36 cellular contexts compared by ENCODE assay signal in genomic region chr14:22875003-22875747, GRCh38. TPM values are rescaled to one million over a fixed set of nuclear protein-coding genes. Genes with fewer than 3 reads are reported as not detected.
"Had no signal": no experiment of that assay in that cellular context is flagged by ENCODE, and none has a peak within 500 bp of the region (broad histone marks: within the 10 kb centered on the region; RNA-seq: fewer than 3 reads in every experiment).

No MANE protein-coding gene starts in this region.

- ATAC-seq: activated CD4-positive, CD25-positive, alpha-beta regulatory T cell treated with anti-CD3 and anti-CD28 coated beads, Interleukin-2, amount 50 U/mL, for 24 hours; activated naive CD8-positive, alpha-beta T cell treated with anti-CD3 and anti-CD28 coated beads, Interleukin-2, amount 50 U/mL, for 24 hours; heart right ventricle; left lobe of liver; lower lobe of right lung; natural killer cell had no signal

- H3K9me3 Mint-ChIP-seq: activated CD4-positive, alpha-beta memory T cell treated with anti-CD3 and anti-CD28 coated beads, Interleukin-2, amount 10 ng/mL, durations not matched to agents 7 days and 5 days; activated CD4-positive, alpha-beta T cell treated with anti-CD3 and anti-CD28 coated beads, Interleukin-2, amount 10 ng/mL, durations not matched to agents 24 days and 14 days; activated naive CD4-positive, alpha-beta T cell treated with anti-CD3 and anti-CD28 coated beads, Interleukin-2, amount 50 U/mL, for 24 hours; activated naive CD8-positive, alpha-beta T cell treated with anti-CD3 and anti-CD28 coated beads, Interleukin-2, amount 50 U/mL, for 24 hours; activated T-cell treated with anti-CD3 and anti-CD28 coated beads, Interleukin-2, amount 50 U/mL, for 24 hours; central memory CD8-positive, alpha-beta T cell; natural killer cell; neural progenitor cell; T-helper 1 cell treated with Interleukin-12 subunit alpha and Interleukin-12 subunit beta and Interleukin-4 antibody, amounts not matched to agents 30 μg/mL and 1 μg/mL, for 36 hours had no signal

- H3K4me3 ChIP-seq: breast epithelium, esophagus squamous epithelium, heart right ventricle, lower lobe of right lung, neural progenitor cell, ovary, sigmoid colon, suprapubic skin, tibial artery had no signal

- DNase-seq: activated CD4-positive, alpha-beta memory T cell treated with anti-CD3 and anti-CD28 coated beads, Interleukin-2, amount 10 ng/mL, durations not matched to agents 7 days and 5 days; activated CD4-positive, alpha-beta T cell treated with anti-CD3 and anti-CD28 coated beads, Interleukin-2, amount 10 ng/mL, durations not matched to agents 24 days and 14 days; activated CD8-positive, alpha-beta memory T cell treated with anti-CD3 and anti-CD28 coated beads, Interleukin-2, amount 50 U/mL, for 48 hours; activated gamma-delta T cell treated with Interleukin-2 at 50 U/mL for 16 hours; activated naive CD8-positive, alpha-beta T cell treated with anti-CD3 and anti-CD28 coated beads, Interleukin-2, amount 50 U/mL, for 24 hours; activated T-cell treated with anti-CD3 and anti-CD28 coated beads, Interleukin-2, amount 50 U/mL, for 24 hours; dermis blood vessel endothelial cell; effector CD4-positive, alpha-beta T cell; esophagus squamous epithelium; foreskin melanocyte; heart right ventricle; kidney glomerular epithelial cell; lower lobe of right lung; mesenchymal stem cell; natural killer cell; ovary; retina; sigmoid colon; small intestine; stimulated activated CD4-positive, alpha-beta T cell treated with anti-CD3 and anti-CD28 coated beads, Interleukin-4, amount 100 ng/mL, for 24 hours; stimulated activated naive CD4-positive, alpha-beta T cell; SW 1271; T1000; WERI-Rb-1 had no signal

- H3K36me3 ChIP-seq: neural progenitor cell, ovary, WERI-Rb-1 had no signal

- H3K27me3 Mint-ChIP-seq: activated CD4-positive, alpha-beta memory T cell treated with anti-CD3 and anti-CD28 coated beads, Interleukin-2, amount 10 ng/mL, durations not matched to agents 7 days and 5 days; activated CD4-positive, alpha-beta T cell treated with anti-CD3 and anti-CD28 coated beads, Interleukin-2, amount 10 ng/mL, durations not matched to agents 24 days and 14 days; activated naive CD4-positive, alpha-beta T cell treated with anti-CD3 and anti-CD28 coated beads, Interleukin-2, amount 50 U/mL, for 24 hours; activated naive CD8-positive, alpha-beta T cell treated with anti-CD3 and anti-CD28 coated beads, Interleukin-2, amount 50 U/mL, for 24 hours; activated T-cell treated with anti-CD3 and anti-CD28 coated beads, Interleukin-2, amount 50 U/mL, for 24 hours; central memory CD8-positive, alpha-beta T cell; progenitor cell of endocrine pancreas had no signal

- H3K27me3 ChIP-seq: breast epithelium, esophagus squamous epithelium, heart right ventricle, neural progenitor cell, ovary, sigmoid colon, suprapubic skin, tibial artery had no signal

- H3K4me2 ChIP-seq: neural progenitor cell had no signal

- H3K36me3 Mint-ChIP-seq: natural killer cell had no signal

- H3K9me3 ChIP-seq: breast epithelium, esophagus squamous epithelium, heart right ventricle, lower lobe of right lung, ovary, sigmoid colon, suprapubic skin, tibial artery had no signal

- H3K9ac ChIP-seq: neural progenitor cell had no signal

- H2AFZ ChIP-seq: neural progenitor cell had no signal

- H3K27ac Mint-ChIP-seq: activated CD4-positive, alpha-beta memory T cell treated with anti-CD3 and anti-CD28 coated beads, Interleukin-2, amount 10 ng/mL, durations not matched to agents 7 days and 5 days; activated CD4-positive, alpha-beta T cell treated with anti-CD3 and anti-CD28 coated beads, Interleukin-2, amount 10 ng/mL, durations not matched to agents 24 days and 14 days; activated naive CD4-positive, alpha-beta T cell treated with anti-CD3 and anti-CD28 coated beads, Interleukin-2, amount 50 U/mL, for 24 hours; activated naive CD8-positive, alpha-beta T cell treated with anti-CD3 and anti-CD28 coated beads, Interleukin-2, amount 50 U/mL, for 24 hours; progenitor cell of endocrine pancreas; T-helper 1 cell treated with Interleukin-12 subunit alpha and Interleukin-12 subunit beta and Interleukin-4 antibody, amounts not matched to agents 30 μg/mL and 1 μg/mL, for 36 hours had no signal

- H3K4me3 Mint-ChIP-seq: activated CD4-positive, alpha-beta memory T cell treated with anti-CD3 and anti-CD28 coated beads, Interleukin-2, amount 10 ng/mL, durations not matched to agents 7 days and 5 days; activated CD4-positive, alpha-beta T cell treated with anti-CD3 and anti-CD28 coated beads, Interleukin-2, amount 10 ng/mL, durations not matched to agents 24 days and 14 days; activated naive CD4-positive, alpha-beta T cell treated with anti-CD3 and anti-CD28 coated beads, Interleukin-2, amount 50 U/mL, for 24 hours; activated naive CD8-positive, alpha-beta T cell treated with anti-CD3 and anti-CD28 coated beads, Interleukin-2, amount 50 U/mL, for 24 hours; activated T-cell treated with anti-CD3 and anti-CD28 coated beads, Interleukin-2, amount 50 U/mL, for 24 hours; central memory CD8-positive, alpha-beta T cell; natural killer cell; T-helper 1 cell treated with Interleukin-12 subunit alpha and Interleukin-12 subunit beta and Interleukin-4 antibody, amounts not matched to agents 30 μg/mL and 1 μg/mL, for 36 hours had no signal

- H3K27ac ChIP-seq: epithelial cell of prostate, esophagus squamous epithelium, heart right ventricle, lower lobe of right lung, neural progenitor cell, ovary, sigmoid colon, suprapubic skin, tibial artery, WERI-Rb-1 had no signal

RNA-seq across cellular contexts. Expression of gene REM2, which starts 7.8 kb away (rescaled TPM):
- total RNA-seq: dermis blood vessel endothelial cell, glomerular endothelial cell had no signal
